Comparison of ENCODE assay signal across 18 cellular contexts in genomic region chr6:111347589-111347988, GRCh38.
DNase-seq lines count a peak whose midpoint lies in the region; ATAC-seq and TF ChIP-seq lines count a peak whose summit lies in the region.
"Had no signal": no experiment of that assay in that cellular context is flagged by ENCODE, and none has a peak within 500 bp of the region (broad histone marks: within the 10 kb centered on the region; RNA-seq: fewer than 3 reads in every experiment).

No MANE protein-coding gene starts in this region.

- H3K36me3 ChIP-seq in Panc1 (ENCODE audit: control insufficient read depth, insufficient read depth, low read length) (peaks cover 38% of the 10 kb centered on the region), HAP-1 (replicated peaks) (peaks cover 17% of the 10 kb centered on the region; the same call in 1 of the 2 replicates)

- H3K4me3 Mint-ChIP-seq in nephron progenitor cell = no peak overlapping the region
- H3K4me3 Mint-ChIP-seq in T-helper 2 cell treated with Interferon-gamma antibody and Interleukin-4, amounts not matched to agents 5 μg/mL and 100 μg/mL, for 36 hours = no peak overlapping the region
- H3K4me3 Mint-ChIP-seq: CD4-positive, CD25-positive, alpha-beta regulatory T cell; CD8-positive, alpha-beta memory T cell; H9; IgD-negative memory B cell had no signal

- in situ Hi-C loops in Panc1 (cut with HindIII; ENCODE audit: low pct_unique_long_range_greater_than_20kb, low sequenced_read_pairs) (no loop called here), HAP-1 (cut with MboI; ENCODE audit: low sequenced_read_pairs) (no loop called here)

- H3K9me3 ChIP-seq in Panc1 (ENCODE audit: control insufficient read depth, insufficient read depth, low read depth, low read length) (no peaks in the 10 kb centered on the region), HAP-1 (no peaks in the 10 kb centered on the region)
- H3K9me3 ChIP-seq: BE2C had no signal

- H3K4me3 ChIP-seq in Panc1 (ENCODE audit: low read depth in 2 of 2, low read length in 2 of 2) (no peak overlapping the region), HAP-1 (no peak overlapping the region)

- TF ChIP-seq CTCF in Panc1 (IDR thresholded peaks at IDR 0.05) (no peak), nephron progenitor cell (IDR thresholded peaks at IDR 0.05) (no peak)

- H3K27me3 Mint-ChIP-seq in nephron progenitor cell (ENCODE audit: low read depth, poor library complexity) = no peaks in the 10 kb centered on the region
- H3K27me3 Mint-ChIP-seq in T-helper 2 cell treated with Interferon-gamma antibody and Interleukin-4, amounts not matched to agents 5 μg/mL and 100 μg/mL, for 36 hours (ENCODE audit: low read depth) = no peaks in the 10 kb centered on the region
- H3K27me3 Mint-ChIP-seq: CD4-positive, CD25-positive, alpha-beta regulatory T cell; CD8-positive, alpha-beta memory T cell; IgD-negative memory B cell had no signal

- ATAC-seq in Panc1 (peak; percentile 51; the same call in 1 of the 2 replicates), left lobe of liver (peak; percentile 58), GM18520 (IDR thresholded peaks at IDR 0.05; ENCODE audit: unreplicated experiment) (no peak)

- intact Hi-C loops in Panc1 (cut with micrococcal nuclease; ENCODE audit: unreplicated experiment) = no loop called here

- H3K4me1 ChIP-seq in Panc1 (ENCODE audit: control insufficient read depth, insufficient read depth, low read length) = no peaks in the 10 kb centered on the region
- peaks cover 7% of the 10 kb centered on the region for H3K4me1 ChIP-seq in HAP-1

- H3K27me3 ChIP-seq in Panc1 (ENCODE audit: control insufficient read depth, insufficient read depth, low read length) (no peaks in the 10 kb centered on the region), HAP-1 (ENCODE audit: low read depth) (no peaks in the 10 kb centered on the region)
- H3K27me3 ChIP-seq: BE2C had no signal

- no TSS peak for BruUV-seq in Panc1 (replicated peaks; lab: Mats Ljungman, UMichigan)

- no peaks in the 10 kb centered on the region for H3K9me3 Mint-ChIP-seq in nephron progenitor cell
- H3K9me3 Mint-ChIP-seq in T-helper 2 cell treated with Interferon-gamma antibody and Interleukin-4, amounts not matched to agents 5 μg/mL and 100 μg/mL, for 36 hours = no peaks in the 10 kb centered on the region
- H3K9me3 Mint-ChIP-seq: CD4-positive, CD25-positive, alpha-beta regulatory T cell; CD8-positive, alpha-beta memory T cell; H9; IgD-negative memory B cell had no signal

- no peaks in the 10 kb centered on the region for H3K4me1 Mint-ChIP-seq in nephron progenitor cell
- no peaks in the 10 kb centered on the region for H3K4me1 Mint-ChIP-seq in T-helper 2 cell treated with Interferon-gamma antibody and Interleukin-4, amounts not matched to agents 5 μg/mL and 100 μg/mL, for 36 hours (ENCODE audit: low read depth)
- H3K4me1 Mint-ChIP-seq: CD8-positive, alpha-beta memory T cell; IgD-negative memory B cell had no signal

- no peak for DNase-seq in Panc1 (ENCODE audit: low read depth, low spot score)
- DNase-seq in left lobe of liver (ENCODE audit: low spot score) = no peak
- DNase-seq in nephron progenitor cell = no peak
- DNase-seq in T-helper 2 cell treated with Interferon-gamma antibody and Interleukin-4, amounts not matched to agents 5 μg/mL and 100 μg/mL, for 36 hours (ENCODE audit: low spot score) = no peak
- no peak for DNase-seq in HAP-1 (ENCODE audit: low spot score in 2 of 2)
- DNase-seq in OCI-M2 (lab: John Stamatoyannopoulos, UW; ENCODE audit: unreplicated experiment) = no peak
- DNase-seq: ACHN; BE2C; C1 segment of cervical spinal cord; CD4-positive, CD25-positive, alpha-beta regulatory T cell; CD8-positive, alpha-beta memory T cell; COR-L47; GDM1; H9; KBM-7 had no signal

- peaks cover 44% of the 10 kb centered on the region for H3K36me3 Mint-ChIP-seq in nephron progenitor cell (ENCODE audit: low read depth)
- peaks cover 24% of the 10 kb centered on the region for H3K36me3 Mint-ChIP-seq in T-helper 2 cell treated with Interferon-gamma antibody and Interleukin-4, amounts not matched to agents 5 μg/mL and 100 μg/mL, for 36 hours (ENCODE audit: low read depth)

- POLR2A ChIA-PET in Panc1 (lab: Charles Lee) = no interaction called here

- H3K27ac Mint-ChIP-seq in nephron progenitor cell = peak overlapping the region; percentile 66
- no peak overlapping the region for H3K27ac Mint-ChIP-seq in T-helper 2 cell treated with Interferon-gamma antibody and Interleukin-4, amounts not matched to agents 5 μg/mL and 100 μg/mL, for 36 hours
- H3K27ac Mint-ChIP-seq: CD4-positive, CD25-positive, alpha-beta regulatory T cell; H9; IgD-negative memory B cell had no signal

- no peak overlapping the region for H3K27ac ChIP-seq in Panc1 (ENCODE audit: low read length)
- H3K27ac ChIP-seq: HL-60 had no signal

- CTCF ChIA-PET in Panc1 (lab: Charles Lee) = no interaction called here
